ENCODE assay signal across 9 cellular contexts in genomic region chr1:30881266-30882181, GRCh38. TPM values are rescaled to one million over a fixed set of nuclear protein-coding genes. Genes with fewer than 3 reads are reported as not detected.
DNase-seq lines count a peak whose midpoint lies in the region; ATAC-seq and TF ChIP-seq lines count a peak whose summit lies in the region.
"Had no signal": no experiment of that assay in that cellular context is flagged by ENCODE, and none has a peak within 500 bp of the region (broad histone marks: within the 10 kb centered on the region; RNA-seq: fewer than 3 reads in every experiment).

No MANE protein-coding gene starts in this region.

- H3K9me2 ChIP-seq in SK-N-SH = no peaks in the 10 kb centered on the region

- TF ChIP-seq EP300 in SK-N-SH (IDR thresholded peaks at IDR 0.05; ENCODE audit: borderline replicate concordance in 1 of 2, low read depth in 1 of 2, low read length in 1 of 2) = no peak

- H3K27ac ChIP-seq in esophagus squamous epithelium (peak overlapping the region in 3 of 4 donors; percentile 4 to 75 (median 9)), testis (no peak overlapping the region), SK-N-SH (ENCODE audit: low read depth in 2 of 2, low read length in 1 of 2) (no peak overlapping the region), WERI-Rb-1 (no peak overlapping the region)
- H3K27ac ChIP-seq: skin epidermis had no signal

- no peak for TF ChIP-seq RAD21 in SK-N-SH (IDR thresholded peaks at IDR 0.05; ENCODE audit: low read length)

- TF ChIP-seq POLR2A in esophagus squamous epithelium (IDR thresholded peaks at IDR 0.05) (no peak), testis (IDR thresholded peaks at IDR 0.05) (no peak)

- H3K4me3 ChIP-seq in esophagus squamous epithelium (no peak overlapping the region), testis (no peak overlapping the region), SK-N-SH (ENCODE audit: low read depth in 2 of 2, low read length in 1 of 2) (no peak overlapping the region), WERI-Rb-1 (ENCODE audit: low read depth, low read length) (no peak overlapping the region)
- H3K4me3 ChIP-seq: skin epidermis had no signal

- no peaks in the 10 kb centered on the region for H3F3A ChIP-seq in SK-N-SH (replicated peaks; ENCODE audit: insufficient read depth)

- H3K9me3 ChIP-seq in esophagus squamous epithelium (no peaks in the 10 kb centered on the region), testis (no peaks in the 10 kb centered on the region), SK-N-SH (no peaks in the 10 kb centered on the region), WERI-Rb-1 (ENCODE audit: severe bottlenecking) (no peaks in the 10 kb centered on the region)

- in situ Hi-C loops in GM13976 (cut with MboI; ENCODE audit: low sequenced_read_pairs, unreplicated experiment) = no loop called here

- POLR2A ChIA-PET in SK-N-SH (lab: Yijun Ruan, JAX) = no interaction called here

- TF ChIP-seq CTCF in GM13976 (IDR thresholded peaks at IDR 0.05; ENCODE audit: borderline replicate concordance, control extremely low read depth, extremely low read depth, insufficient read depth, missing control alignments) (no peak), esophagus squamous epithelium (IDR thresholded peaks at IDR 0.05) (no peak), testis (IDR thresholded peaks at IDR 0.05) (no peak), SK-N-SH (IDR thresholded peaks at IDR 0.05) (no peak), WERI-Rb-1 (IDR thresholded peaks at IDR 0.05; ENCODE audit: low read depth, low read length) (no peak)

- peaks cover 0 to 16% (median 0%) of the 10 kb centered on the region in 4 donors for H3K27me3 ChIP-seq in esophagus squamous epithelium
- H3K27me3 ChIP-seq in testis = no peaks in the 10 kb centered on the region
- no peaks in the 10 kb centered on the region for H3K27me3 ChIP-seq in SK-N-SH (ENCODE audit: insufficient read depth)
- no peaks in the 10 kb centered on the region for H3K27me3 ChIP-seq in WERI-Rb-1 (ENCODE audit: insufficient read depth, low read depth, severe bottlenecking)

- H2AFZ ChIP-seq in SK-N-SH (ENCODE audit: low read depth) = no peak overlapping the region

- H3K4me1 ChIP-seq in esophagus squamous epithelium (peaks cover 5 to 51% (median 29%) of the 10 kb centered on the region in 3 donors), testis (peaks cover 3% of the 10 kb centered on the region), SK-N-SH (ENCODE audit: control insufficient read depth in 1 of 2, insufficient read depth in 2 of 2, low read depth in 1 of 2, low read length in 1 of 2) (peaks cover 8 to 16% of the 10 kb centered on the region in 2 experiments; a peak in 2 of 4 replicates)

- CTCF ChIA-PET in SK-N-SH (lab: Yijun Ruan, JAX) = interaction anchor here (1.0 to 3.1 kb wide), 3 partner anchors 30 to 99 kb away, joined by 3 to 15 read pairs (median 5); no protein-coding TSS in a partner anchor

- intact Hi-C loops in esophagus squamous epithelium (cut with DNase I) = no loop called here
- intact Hi-C loops in testis (cut with DNase I; ENCODE audit: low total_unique reads) = no loop called here

- H3K4me2 ChIP-seq in SK-N-SH = no peak overlapping the region

- ATAC-seq in GM21390 (IDR thresholded peaks at IDR 0.05; ENCODE audit: unreplicated experiment) (peak; percentile 64), HG03520 (IDR thresholded peaks at IDR 0.05; ENCODE audit: unreplicated experiment) (peak; percentile 49)

- H3K9ac ChIP-seq in SK-N-SH = no peak overlapping the region

- peaks cover 20% of the 10 kb centered on the region for H3K79me2 ChIP-seq in SK-N-SH (ENCODE audit: insufficient read depth)

- DNase-seq in GM13976 (ENCODE audit: low spot score) = peak; percentile 77
- no peak for DNase-seq in esophagus squamous epithelium (lab: John Stamatoyannopoulos, UW)
- no peak for DNase-seq in testis
- no peak for DNase-seq in SK-N-SH
- no peak for DNase-seq in WERI-Rb-1
- no peak for DNase-seq in HK-2 (ENCODE audit: unreplicated experiment)

- 73 to 76% methylated on average over 20 of the region's 27 CpGs for WGBS in esophagus squamous epithelium, 2 donors
- WGBS in testis, 2 donors = 79 to 81% methylated on average over 21 to 27 of the region's 27 CpGs
- 93% methylated on average over 26 of the region's 27 CpGs for WGBS in SK-N-SH (ENCODE audit: low lambda C conversion rate)

- no peaks in the 10 kb centered on the region for H3K36me3 ChIP-seq in esophagus squamous epithelium
- H3K36me3 ChIP-seq in testis (ENCODE audit: low read depth, missing control alignments) = no peaks in the 10 kb centered on the region
- no peaks in the 10 kb centered on the region for H3K36me3 ChIP-seq in SK-N-SH (replicated peaks in 1 of 2; ENCODE audit: control insufficient read depth in 1 of 2, insufficient read depth in 2 of 2, low read length in 1 of 2)
- H3K36me3 ChIP-seq in WERI-Rb-1 = no peaks in the 10 kb centered on the region

- H4K20me1 ChIP-seq in SK-N-SH (ENCODE audit: insufficient read depth) = peaks cover 57% of the 10 kb centered on the region

TF ChIP-seq in SK-N-SH, 30 proteins besides CTCF, POLR2A, EP300 and RAD21:
- TF ChIP-seq NRF1 (IDR thresholded peaks at IDR 0.05; ENCODE audit: low read depth, low read length) = no peak
- no peak for TF ChIP-seq POLR2AphosphoS5 (IDR thresholded peaks at IDR 0.05; ENCODE audit: low read depth, low read length)
- TF ChIP-seq PBX3 (IDR thresholded peaks at IDR 0.05) = no peak
- no peak for TF ChIP-seq MEF2A (IDR thresholded peaks at IDR 0.05; ENCODE audit: borderline replicate concordance, low read depth)
- TF ChIP-seq FOSL2 (IDR thresholded peaks at IDR 0.05; ENCODE audit: borderline replicate concordance, low read depth) = no peak
- no peak for TF ChIP-seq EZH2phosphoT487 (IDR thresholded peaks at IDR 0.05; ENCODE audit: borderline replicate concordance, low read depth)
- TF ChIP-seq NFIC (IDR thresholded peaks at IDR 0.05; ENCODE audit: borderline replicate concordance) = no peak
- TF ChIP-seq RFX5 (IDR thresholded peaks at IDR 0.05; ENCODE audit: low read length) = no peak
- TF ChIP-seq, protein P1, sequence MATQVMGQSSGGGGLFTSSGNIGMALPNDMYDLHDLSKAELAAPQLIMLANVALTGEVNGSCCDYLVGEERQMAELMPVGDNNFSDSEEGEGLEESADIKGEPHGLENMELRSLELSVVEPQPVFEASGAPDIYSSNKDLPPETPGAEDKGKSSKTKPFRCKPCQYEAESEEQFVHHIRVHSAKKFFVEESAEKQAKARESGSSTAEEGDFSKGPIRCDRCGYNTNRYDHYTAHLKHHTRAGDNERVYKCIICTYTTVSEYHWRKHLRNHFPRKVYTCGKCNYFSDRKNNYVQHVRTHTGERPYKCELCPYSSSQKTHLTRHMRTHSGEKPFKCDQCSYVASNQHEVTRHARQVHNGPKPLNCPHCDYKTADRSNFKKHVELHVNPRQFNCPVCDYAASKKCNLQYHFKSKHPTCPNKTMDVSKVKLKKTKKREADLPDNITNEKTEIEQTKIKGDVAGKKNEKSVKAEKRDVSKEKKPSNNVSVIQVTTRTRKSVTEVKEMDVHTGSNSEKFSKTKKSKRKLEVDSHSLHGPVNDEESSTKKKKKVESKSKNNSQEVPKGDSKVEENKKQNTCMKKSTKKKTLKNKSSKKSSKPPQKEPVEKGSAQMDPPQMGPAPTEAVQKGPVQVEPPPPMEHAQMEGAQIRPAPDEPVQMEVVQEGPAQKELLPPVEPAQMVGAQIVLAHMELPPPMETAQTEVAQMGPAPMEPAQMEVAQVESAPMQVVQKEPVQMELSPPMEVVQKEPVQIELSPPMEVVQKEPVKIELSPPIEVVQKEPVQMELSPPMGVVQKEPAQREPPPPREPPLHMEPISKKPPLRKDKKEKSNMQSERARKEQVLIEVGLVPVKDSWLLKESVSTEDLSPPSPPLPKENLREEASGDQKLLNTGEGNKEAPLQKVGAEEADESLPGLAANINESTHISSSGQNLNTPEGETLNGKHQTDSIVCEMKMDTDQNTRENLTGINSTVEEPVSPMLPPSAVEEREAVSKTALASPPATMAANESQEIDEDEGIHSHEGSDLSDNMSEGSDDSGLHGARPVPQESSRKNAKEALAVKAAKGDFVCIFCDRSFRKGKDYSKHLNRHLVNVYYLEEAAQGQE (IDR thresholded peaks at IDR 0.05; ENCODE audit: low read depth, low read length) = no peak
- no peak for TF ChIP-seq CHD2 (IDR thresholded peaks at IDR 0.05; ENCODE audit: low read length, partially characterized antibody)
- no peak for TF ChIP-seq YY1 (IDR thresholded peaks at IDR 0.05; ENCODE audit: low read depth)
- no peak for TF ChIP-seq SMC3 (IDR thresholded peaks at IDR 0.05; ENCODE audit: low read depth, low read length)
- no peak for TF ChIP-seq ELF1 (IDR thresholded peaks at IDR 0.05)
- no peak for TF ChIP-seq JUND (IDR thresholded peaks at IDR 0.05)
- TF ChIP-seq RXRA (IDR thresholded peaks at IDR 0.05; ENCODE audit: borderline replicate concordance, low read depth) = no peak
- no peak for TF ChIP-seq SIN3A (IDR thresholded peaks at IDR 0.05; ENCODE audit: borderline replicate concordance, low read depth, low read length)
- TF ChIP-seq TAF1 (IDR thresholded peaks at IDR 0.05; ENCODE audit: borderline replicate concordance, low read depth, low read length) = no peak
- no peak for TF ChIP-seq GABPA (IDR thresholded peaks at IDR 0.05; ENCODE audit: low read depth)
- TF ChIP-seq RCOR1 (IDR thresholded peaks at IDR 0.05; ENCODE audit: low read length) = no peak

RNA-seq across cellular contexts. Expression of gene SDC3, which starts 27.0 kb away (rescaled TPM):
- total RNA-seq in esophagus squamous epithelium (10 to 100 TPM in 1 of 4 donors, 1 to 10 TPM in 3; 2.9 to 11.6 (median 5.1) TPM), testis (1 to 10 TPM; 3.9 to 6.9 TPM)
- polyA plus RNA-seq in testis (ENCODE audit: insufficient read depth, low read depth, low replicate concordance) (21.2 TPM), SK-N-SH (2012; rRNA removed) (16.2 and 18.8 TPM in 2 replicates)
- polyA plus RNA-seq in SK-N-SH (2012; cell fraction: cytosol; rRNA removed) = 14.0 and 19.2 TPM in 2 replicates
- polyA plus RNA-seq in SK-N-SH (2012; cell fraction: nucleus; rRNA removed) = 17.4 and 19.3 TPM in 2 replicates

Comparison
In these comparisons a context has a peak if more than half of its experiments do, and no peak if none do; other contexts are left out.
1. H3K27ac ChIP-seq: peak in esophagus squamous epithelium (3 of 4); none in testis (0 of 2), SK-N-SH (0 of 2) and WERI-Rb-1 (single experiment).